Comparison of ENCODE assay signal across 8 cellular contexts in genomic region chr1:210400043-210400840, GRCh38.
DNase-seq lines count a peak whose midpoint lies in the region; ATAC-seq and TF ChIP-seq lines count a peak whose summit lies in the region.

No MANE protein-coding gene starts in this region.

- H3K9me3 ChIP-seq in body of pancreas: no peaks in the 10 kb centered on the region

- no peak overlapping the region for H3K4me3 ChIP-seq in body of pancreas

- intact Hi-C loops in body of pancreas (cut with DNase I): loop anchor here (10.0 kb wide), 2 partner anchors 255 to 735 kb away; partner anchors contain the start of gene KCNH1

- no peak overlapping the region for H3K27ac ChIP-seq in body of pancreas

- WGBS in body of pancreas, 2 donors: 47 to 56% methylated on average over 5 of the region's 5 CpGs

- no peaks in the 10 kb centered on the region for H3K36me3 ChIP-seq in body of pancreas (replicated peaks in 1 of 2; ENCODE audit: insufficient read depth in 1 of 2, low read depth in 2 of 2)

- peak; percentile 59 to 80 (median 70) for TF ChIP-seq CTCF in body of pancreas (IDR thresholded peaks at IDR 0.05)

- no peaks in the 10 kb centered on the region for H3K27me3 ChIP-seq in body of pancreas

- DNase-seq in AG08396 (ENCODE audit: low spot score) (peak; percentile 79), NCI-H1694 (lab: John Stamatoyannopoulos, UW) (peak; percentile 82), T-helper 22 cell (ENCODE audit: low read depth) (peak; percentile 14), body of pancreas (peak; percentile 41 to 61 (median 58)), iris pigment epithelial cell (ENCODE audit: low read depth) (peak; percentile 68)
- DNase-seq in stimulated activated CD4-positive, alpha-beta T cell treated with anti-CD3 and anti-CD28 coated beads, Interleukin-2, amount 100 ng/mL, for 24 hours: peak; percentile 48 to 55

- H3K4me1 ChIP-seq in body of pancreas: no peaks in the 10 kb centered on the region

- no peak for TF ChIP-seq POLR2A in body of pancreas (IDR thresholded peaks at IDR 0.05)

- ATAC-seq in GM18508 (IDR thresholded peaks at IDR 0.05; ENCODE audit: insufficient read depth, unreplicated experiment): peak; percentile 83
- ATAC-seq in HG02938 (IDR thresholded peaks at IDR 0.05; ENCODE audit: unreplicated experiment): peak; percentile 94
- ATAC-seq in body of pancreas: peak; percentile 83

Comparison
In these comparisons a context has a peak if more than half of its experiments do, and no peak if none do; other contexts are left out.
1. DNase-seq: peak in every context shown above with its lines; median percentile 82 in NCI-H1694; 79 in AG08396; 68 in iris pigment epithelial cell; 58 in body of pancreas; 52 in stimulated activated CD4-positive, alpha-beta T cell treated with anti-CD3 and anti-CD28 coated beads, Interleukin-2, amount 100 ng/mL, for 24 hours; 14 in T-helper 22 cell.